1 cellular context compared by ENCODE assay signal in the genomic region with DNA sequence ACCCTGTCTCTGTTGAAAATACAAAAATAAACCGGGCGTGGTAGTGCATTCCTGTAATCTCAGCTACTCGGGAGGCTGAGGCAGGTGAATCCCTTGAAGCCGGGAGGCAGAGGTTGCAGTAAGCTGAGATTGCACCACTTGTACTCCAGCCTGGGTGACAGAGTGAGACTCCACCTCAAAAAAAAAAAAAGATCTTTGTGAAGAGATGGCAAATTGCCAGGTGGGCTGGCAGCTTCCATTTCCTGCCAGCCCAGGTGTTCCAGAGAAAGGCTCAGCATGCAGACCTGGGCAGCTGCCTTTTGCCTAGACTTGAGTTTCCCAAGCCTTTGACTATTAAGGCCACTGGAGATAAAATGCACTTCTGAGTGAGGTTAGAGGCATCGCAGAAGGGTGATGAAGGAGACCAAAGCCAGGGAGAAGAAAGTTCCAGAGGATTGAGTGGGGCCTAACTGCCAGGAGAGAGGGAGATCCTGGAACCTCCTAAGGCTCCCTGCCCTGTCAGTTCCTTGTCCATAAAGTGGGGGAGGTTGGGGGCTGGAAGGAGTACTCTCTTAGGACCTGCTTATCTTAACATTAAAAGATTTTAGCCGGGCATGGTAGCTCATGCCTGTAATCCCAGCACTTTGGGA.
TF ChIP-seq lines count a peak whose summit lies in the region.

No MANE protein-coding gene starts in this region.

TF ChIP-seq in HepG2, 621 proteins besides CTCF, POLR2A, EP300 and RAD21 (continued from another document and continues in another):
- TF ChIP-seq ZNF572 (CRISPR knock-in tag; IDR thresholded peaks at IDR 0.05) (peak; percentile 21; the same call in 1 of the 2 replicates), ZNF564 (CRISPR knock-in tag; IDR thresholded peaks at IDR 0.05) (no peak), RXRA (CRISPR knock-in tag; IDR thresholded peaks at IDR 0.05) (peak; percentile 22; the same call in 1 of the 2 replicates), YEATS4 (CRISPR knock-in tag; IDR thresholded peaks at IDR 0.05; ENCODE audit: borderline replicate concordance) (no peak), ZMYM3 (CRISPR knock-in tag; IDR thresholded peaks at IDR 0.05) (0 out of 2 replicates have a peak, but pooled peaks have one; percentile 22), CEBPG (CRISPR knock-in tag; IDR thresholded peaks at IDR 0.05) (peak; percentile 80), KAT8 (CRISPR knock-in tag; IDR thresholded peaks at IDR 0.05) (peak; percentile 72; the same call in 1 of the 2 replicates), KAT7 (CRISPR knock-in tag; IDR thresholded peaks at IDR 0.05; ENCODE audit: borderline replicate concordance) (peak; percentile 35; the same call in 1 of the 2 replicates), GABPA (IDR thresholded peaks at IDR 0.05; ENCODE audit: low read depth, low read length) (no peak), GABPA (CRISPR knock-in tag; IDR thresholded peaks at IDR 0.05; ENCODE audit: low read depth) (peak; percentile 45; the same call in 1 of the 2 replicates), ZEB1 (IDR thresholded peaks at IDR 0.05; ENCODE audit: insufficient replicate concordance, low read depth) (peak; percentile 69), RBFOX2 (IDR thresholded peaks at IDR 0.05; ENCODE audit: low read depth, low read length) (no peak), SOX5 (CRISPR knock-in tag; IDR thresholded peaks at IDR 0.05; ENCODE audit: borderline replicate concordance) (peak; percentile 40; the same call in 1 of the 2 replicates), NFIC (IDR thresholded peaks at IDR 0.05; ENCODE audit: low read length) (peak; percentile 65), TOPORS (CRISPR knock-in tag; IDR thresholded peaks at IDR 0.05) (no peak), ZFP1 (CRISPR knock-in tag; IDR thresholded peaks at IDR 0.05) (no peak), PHF21A (CRISPR knock-in tag; IDR thresholded peaks at IDR 0.05) (peak; percentile 69; the same call in 1 of the 2 replicates), FOXC1 (CRISPR knock-in tag; IDR thresholded peaks at IDR 0.05; ENCODE audit: borderline replicate concordance) (0 out of 2 replicates have a peak, but pooled peaks have one; percentile 42), ZNF460 (CRISPR knock-in tag; IDR thresholded peaks at IDR 0.05; ENCODE audit: borderline replicate concordance) (peak; percentile 93), SOX13 (IDR thresholded peaks at IDR 0.05) (no peak), SOX13 (CRISPR knock-in tag; conservative IDR thresholded peaks at IDR 0.05 in 1 of 2, IDR thresholded peaks at IDR 0.05 in 1 of 2) (peak in 1 of 2 experiments; percentile 16; a peak in 1 of 4 replicates), GABPB1 (CRISPR knock-in tag; IDR thresholded peaks at IDR 0.05) (0 out of 2 replicates have a peak, but pooled peaks have one; percentile 28)
- TF ChIP-seq, protein P1, sequence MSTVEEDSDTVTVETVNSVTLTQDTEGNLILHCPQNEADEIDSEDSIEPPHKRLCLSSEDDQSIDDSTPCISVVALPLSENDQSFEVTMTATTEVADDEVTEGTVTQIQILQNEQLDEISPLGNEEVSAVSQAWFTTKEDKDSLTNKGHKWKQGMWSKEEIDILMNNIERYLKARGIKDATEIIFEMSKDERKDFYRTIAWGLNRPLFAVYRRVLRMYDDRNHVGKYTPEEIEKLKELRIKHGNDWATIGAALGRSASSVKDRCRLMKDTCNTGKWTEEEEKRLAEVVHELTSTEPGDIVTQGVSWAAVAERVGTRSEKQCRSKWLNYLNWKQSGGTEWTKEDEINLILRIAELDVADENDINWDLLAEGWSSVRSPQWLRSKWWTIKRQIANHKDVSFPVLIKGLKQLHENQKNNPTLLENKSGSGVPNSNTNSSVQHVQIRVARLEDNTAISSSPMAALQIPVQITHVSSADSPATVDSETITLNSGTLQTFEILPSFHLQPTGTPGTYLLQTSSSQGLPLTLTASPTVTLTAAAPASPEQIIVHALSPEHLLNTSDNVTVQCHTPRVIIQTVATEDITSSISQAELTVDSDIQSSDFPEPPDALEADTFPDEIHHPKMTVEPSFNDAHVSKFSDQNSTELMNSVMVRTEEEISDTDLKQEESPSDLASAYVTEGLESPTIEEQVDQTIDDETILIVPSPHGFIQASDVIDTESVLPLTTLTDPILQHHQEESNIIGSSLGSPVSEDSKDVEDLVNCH (CRISPR knock-in tag; IDR thresholded peaks at IDR 0.05): no peak
- TF ChIP-seq, protein P2, sequence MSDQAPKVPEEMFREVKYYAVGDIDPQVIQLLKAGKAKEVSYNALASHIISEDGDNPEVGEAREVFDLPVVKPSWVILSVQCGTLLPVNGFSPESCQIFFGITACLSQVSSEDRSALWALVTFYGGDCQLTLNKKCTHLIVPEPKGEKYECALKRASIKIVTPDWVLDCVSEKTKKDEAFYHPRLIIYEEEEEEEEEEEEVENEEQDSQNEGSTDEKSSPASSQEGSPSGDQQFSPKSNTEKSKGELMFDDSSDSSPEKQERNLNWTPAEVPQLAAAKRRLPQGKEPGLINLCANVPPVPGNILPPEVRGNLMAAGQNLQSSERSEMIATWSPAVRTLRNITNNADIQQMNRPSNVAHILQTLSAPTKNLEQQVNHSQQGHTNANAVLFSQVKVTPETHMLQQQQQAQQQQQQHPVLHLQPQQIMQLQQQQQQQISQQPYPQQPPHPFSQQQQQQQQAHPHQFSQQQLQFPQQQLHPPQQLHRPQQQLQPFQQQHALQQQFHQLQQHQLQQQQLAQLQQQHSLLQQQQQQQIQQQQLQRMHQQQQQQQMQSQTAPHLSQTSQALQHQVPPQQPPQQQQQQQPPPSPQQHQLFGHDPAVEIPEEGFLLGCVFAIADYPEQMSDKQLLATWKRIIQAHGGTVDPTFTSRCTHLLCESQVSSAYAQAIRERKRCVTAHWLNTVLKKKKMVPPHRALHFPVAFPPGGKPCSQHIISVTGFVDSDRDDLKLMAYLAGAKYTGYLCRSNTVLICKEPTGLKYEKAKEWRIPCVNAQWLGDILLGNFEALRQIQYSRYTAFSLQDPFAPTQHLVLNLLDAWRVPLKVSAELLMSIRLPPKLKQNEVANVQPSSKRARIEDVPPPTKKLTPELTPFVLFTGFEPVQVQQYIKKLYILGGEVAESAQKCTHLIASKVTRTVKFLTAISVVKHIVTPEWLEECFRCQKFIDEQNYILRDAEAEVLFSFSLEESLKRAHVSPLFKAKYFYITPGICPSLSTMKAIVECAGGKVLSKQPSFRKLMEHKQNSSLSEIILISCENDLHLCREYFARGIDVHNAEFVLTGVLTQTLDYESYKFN (CRISPR knock-in tag; conservative IDR thresholded peaks at IDR 0.05): peak; percentile 56; the same call in 1 of the 2 replicates
- TF ChIP-seq, protein P3, sequence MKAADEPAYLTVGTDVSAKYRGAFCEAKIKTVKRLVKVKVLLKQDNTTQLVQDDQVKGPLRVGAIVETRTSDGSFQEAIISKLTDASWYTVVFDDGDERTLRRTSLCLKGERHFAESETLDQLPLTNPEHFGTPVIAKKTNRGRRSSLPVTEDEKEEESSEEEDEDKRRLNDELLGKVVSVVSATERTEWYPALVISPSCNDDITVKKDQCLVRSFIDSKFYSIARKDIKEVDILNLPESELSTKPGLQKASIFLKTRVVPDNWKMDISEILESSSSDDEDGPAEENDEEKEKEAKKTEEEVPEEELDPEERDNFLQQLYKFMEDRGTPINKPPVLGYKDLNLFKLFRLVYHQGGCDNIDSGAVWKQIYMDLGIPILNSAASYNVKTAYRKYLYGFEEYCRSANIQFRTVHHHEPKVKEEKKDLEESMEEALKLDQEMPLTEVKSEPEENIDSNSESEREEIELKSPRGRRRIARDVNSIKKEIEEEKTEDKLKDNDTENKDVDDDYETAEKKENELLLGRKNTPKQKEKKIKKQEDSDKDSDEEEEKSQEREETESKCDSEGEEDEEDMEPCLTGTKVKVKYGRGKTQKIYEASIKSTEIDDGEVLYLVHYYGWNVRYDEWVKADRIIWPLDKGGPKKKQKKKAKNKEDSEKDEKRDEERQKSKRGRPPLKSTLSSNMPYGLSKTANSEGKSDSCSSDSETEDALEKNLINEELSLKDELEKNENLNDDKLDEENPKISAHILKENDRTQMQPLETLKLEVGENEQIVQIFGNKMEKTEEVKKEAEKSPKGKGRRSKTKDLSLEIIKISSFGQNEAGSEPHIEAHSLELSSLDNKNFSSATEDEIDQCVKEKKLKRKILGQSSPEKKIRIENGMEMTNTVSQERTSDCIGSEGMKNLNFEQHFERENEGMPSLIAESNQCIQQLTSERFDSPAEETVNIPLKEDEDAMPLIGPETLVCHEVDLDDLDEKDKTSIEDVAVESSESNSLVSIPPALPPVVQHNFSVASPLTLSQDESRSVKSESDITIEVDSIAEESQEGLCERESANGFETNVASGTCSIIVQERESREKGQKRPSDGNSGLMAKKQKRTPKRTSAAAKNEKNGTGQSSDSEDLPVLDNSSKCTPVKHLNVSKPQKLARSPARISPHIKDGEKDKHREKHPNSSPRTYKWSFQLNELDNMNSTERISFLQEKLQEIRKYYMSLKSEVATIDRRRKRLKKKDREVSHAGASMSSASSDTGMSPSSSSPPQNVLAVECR (CRISPR knock-in tag; IDR thresholded peaks at IDR 0.05; ENCODE audit: borderline replicate concordance): peak; percentile 20; the same call in 1 of the 2 replicates
- TF ChIP-seq, protein P4, sequence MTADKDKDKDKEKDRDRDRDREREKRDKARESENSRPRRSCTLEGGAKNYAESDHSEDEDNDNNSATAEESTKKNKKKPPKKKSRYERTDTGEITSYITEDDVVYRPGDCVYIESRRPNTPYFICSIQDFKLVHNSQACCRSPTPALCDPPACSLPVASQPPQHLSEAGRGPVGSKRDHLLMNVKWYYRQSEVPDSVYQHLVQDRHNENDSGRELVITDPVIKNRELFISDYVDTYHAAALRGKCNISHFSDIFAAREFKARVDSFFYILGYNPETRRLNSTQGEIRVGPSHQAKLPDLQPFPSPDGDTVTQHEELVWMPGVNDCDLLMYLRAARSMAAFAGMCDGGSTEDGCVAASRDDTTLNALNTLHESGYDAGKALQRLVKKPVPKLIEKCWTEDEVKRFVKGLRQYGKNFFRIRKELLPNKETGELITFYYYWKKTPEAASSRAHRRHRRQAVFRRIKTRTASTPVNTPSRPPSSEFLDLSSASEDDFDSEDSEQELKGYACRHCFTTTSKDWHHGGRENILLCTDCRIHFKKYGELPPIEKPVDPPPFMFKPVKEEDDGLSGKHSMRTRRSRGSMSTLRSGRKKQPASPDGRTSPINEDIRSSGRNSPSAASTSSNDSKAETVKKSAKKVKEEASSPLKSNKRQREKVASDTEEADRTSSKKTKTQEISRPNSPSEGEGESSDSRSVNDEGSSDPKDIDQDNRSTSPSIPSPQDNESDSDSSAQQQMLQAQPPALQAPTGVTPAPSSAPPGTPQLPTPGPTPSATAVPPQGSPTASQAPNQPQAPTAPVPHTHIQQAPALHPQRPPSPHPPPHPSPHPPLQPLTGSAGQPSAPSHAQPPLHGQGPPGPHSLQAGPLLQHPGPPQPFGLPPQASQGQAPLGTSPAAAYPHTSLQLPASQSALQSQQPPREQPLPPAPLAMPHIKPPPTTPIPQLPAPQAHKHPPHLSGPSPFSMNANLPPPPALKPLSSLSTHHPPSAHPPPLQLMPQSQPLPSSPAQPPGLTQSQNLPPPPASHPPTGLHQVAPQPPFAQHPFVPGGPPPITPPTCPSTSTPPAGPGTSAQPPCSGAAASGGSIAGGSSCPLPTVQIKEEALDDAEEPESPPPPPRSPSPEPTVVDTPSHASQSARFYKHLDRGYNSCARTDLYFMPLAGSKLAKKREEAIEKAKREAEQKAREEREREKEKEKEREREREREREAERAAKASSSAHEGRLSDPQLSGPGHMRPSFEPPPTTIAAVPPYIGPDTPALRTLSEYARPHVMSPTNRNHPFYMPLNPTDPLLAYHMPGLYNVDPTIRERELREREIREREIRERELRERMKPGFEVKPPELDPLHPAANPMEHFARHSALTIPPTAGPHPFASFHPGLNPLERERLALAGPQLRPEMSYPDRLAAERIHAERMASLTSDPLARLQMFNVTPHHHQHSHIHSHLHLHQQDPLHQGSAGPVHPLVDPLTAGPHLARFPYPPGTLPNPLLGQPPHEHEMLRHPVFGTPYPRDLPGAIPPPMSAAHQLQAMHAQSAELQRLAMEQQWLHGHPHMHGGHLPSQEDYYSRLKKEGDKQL (CRISPR knock-in tag; IDR thresholded peaks at IDR 0.05; ENCODE audit: low read depth): no peak
- TF ChIP-seq, protein P5, sequence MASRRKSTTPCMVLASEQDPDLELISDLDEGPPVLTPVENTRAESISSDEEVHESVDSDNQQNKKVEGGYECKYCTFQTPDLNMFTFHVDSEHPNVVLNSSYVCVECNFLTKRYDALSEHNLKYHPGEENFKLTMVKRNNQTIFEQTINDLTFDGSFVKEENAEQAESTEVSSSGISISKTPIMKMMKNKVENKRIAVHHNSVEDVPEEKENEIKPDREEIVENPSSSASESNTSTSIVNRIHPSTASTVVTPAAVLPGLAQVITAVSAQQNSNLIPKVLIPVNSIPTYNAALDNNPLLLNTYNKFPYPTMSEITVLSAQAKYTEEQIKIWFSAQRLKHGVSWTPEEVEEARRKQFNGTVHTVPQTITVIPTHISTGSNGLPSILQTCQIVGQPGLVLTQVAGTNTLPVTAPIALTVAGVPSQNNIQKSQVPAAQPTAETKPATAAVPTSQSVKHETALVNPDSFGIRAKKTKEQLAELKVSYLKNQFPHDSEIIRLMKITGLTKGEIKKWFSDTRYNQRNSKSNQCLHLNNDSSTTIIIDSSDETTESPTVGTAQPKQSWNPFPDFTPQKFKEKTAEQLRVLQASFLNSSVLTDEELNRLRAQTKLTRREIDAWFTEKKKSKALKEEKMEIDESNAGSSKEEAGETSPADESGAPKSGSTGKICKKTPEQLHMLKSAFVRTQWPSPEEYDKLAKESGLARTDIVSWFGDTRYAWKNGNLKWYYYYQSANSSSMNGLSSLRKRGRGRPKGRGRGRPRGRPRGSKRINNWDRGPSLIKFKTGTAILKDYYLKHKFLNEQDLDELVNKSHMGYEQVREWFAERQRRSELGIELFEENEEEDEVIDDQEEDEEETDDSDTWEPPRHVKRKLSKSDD (CRISPR knock-in tag; IDR thresholded peaks at IDR 0.05; ENCODE audit: low read depth): 0 out of 2 replicates have a peak, but pooled peaks have one; percentile 27
- TF ChIP-seq, protein P6, sequence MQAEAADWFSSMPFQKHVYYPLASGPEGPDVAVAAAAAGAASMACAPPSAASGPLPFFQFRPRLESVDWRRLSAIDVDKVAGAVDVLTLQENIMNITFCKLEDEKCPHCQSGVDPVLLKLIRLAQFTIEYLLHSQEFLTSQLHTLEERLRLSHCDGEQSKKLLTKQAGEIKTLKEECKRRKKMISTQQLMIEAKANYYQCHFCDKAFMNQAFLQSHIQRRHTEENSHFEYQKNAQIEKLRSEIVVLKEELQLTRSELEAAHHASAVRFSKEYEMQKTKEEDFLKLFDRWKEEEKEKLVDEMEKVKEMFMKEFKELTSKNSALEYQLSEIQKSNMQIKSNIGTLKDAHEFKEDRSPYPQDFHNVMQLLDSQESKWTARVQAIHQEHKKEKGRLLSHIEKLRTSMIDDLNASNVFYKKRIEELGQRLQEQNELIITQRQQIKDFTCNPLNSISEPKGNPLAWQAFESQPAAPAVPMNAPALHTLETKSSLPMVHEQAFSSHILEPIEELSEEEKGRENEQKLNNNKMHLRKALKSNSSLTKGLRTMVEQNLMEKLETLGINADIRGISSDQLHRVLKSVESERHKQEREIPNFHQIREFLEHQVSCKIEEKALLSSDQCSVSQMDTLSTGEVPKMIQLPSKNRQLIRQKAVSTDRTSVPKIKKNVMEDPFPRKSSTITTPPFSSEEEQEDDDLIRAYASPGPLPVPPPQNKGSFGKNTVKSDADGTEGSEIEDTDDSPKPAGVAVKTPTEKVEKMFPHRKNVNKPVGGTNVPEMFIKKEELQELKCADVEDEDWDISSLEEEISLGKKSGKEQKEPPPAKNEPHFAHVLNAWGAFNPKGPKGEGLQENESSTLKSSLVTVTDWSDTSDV (CRISPR knock-in tag; IDR thresholded peaks at IDR 0.05): no peak
- TF ChIP-seq, protein P7, sequence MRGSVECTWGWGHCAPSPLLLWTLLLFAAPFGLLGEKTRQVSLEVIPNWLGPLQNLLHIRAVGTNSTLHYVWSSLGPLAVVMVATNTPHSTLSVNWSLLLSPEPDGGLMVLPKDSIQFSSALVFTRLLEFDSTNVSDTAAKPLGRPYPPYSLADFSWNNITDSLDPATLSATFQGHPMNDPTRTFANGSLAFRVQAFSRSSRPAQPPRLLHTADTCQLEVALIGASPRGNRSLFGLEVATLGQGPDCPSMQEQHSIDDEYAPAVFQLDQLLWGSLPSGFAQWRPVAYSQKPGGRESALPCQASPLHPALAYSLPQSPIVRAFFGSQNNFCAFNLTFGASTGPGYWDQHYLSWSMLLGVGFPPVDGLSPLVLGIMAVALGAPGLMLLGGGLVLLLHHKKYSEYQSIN (CRISPR knock-in tag; IDR thresholded peaks at IDR 0.05; ENCODE audit: borderline replicate concordance): no peak
